28 cellular contexts compared by ENCODE assay signal in genomic region chr22:36175892-36176291, GRCh38. TPM values are rescaled to one million over a fixed set of nuclear protein-coding genes. Genes with fewer than 3 reads are reported as not detected.
DNase-seq lines count a peak whose midpoint lies in the region; FAIRE-seq and TF ChIP-seq lines count a peak whose summit lies in the region.
"Had no signal": no experiment of that assay in that cellular context is flagged by ENCODE, and none has a peak within 500 bp of the region (broad histone marks: within the 10 kb centered on the region; RNA-seq: fewer than 3 reads in every experiment).

No MANE protein-coding gene starts in this region.

- no peak overlapping the region for H3K27ac ChIP-seq in right atrium auricular region
- H3K27ac ChIP-seq: 22Rv1, body of pancreas, gastrocnemius medialis, sigmoid colon, upper lobe of right lung had no signal

- peak; percentile 48 for FAIRE-seq in urothelium cell line (lab: Jason Lieb, UNC)

- H3K27me3 ChIP-seq in right atrium auricular region = no peaks in the 10 kb centered on the region
- H3K27me3 ChIP-seq: body of pancreas, gastrocnemius medialis, sigmoid colon, upper lobe of right lung had no signal

- no peak overlapping the region for H3K4me3 ChIP-seq in epithelial cell of esophagus (ENCODE audit: low read length)
- no peak overlapping the region for H3K4me3 ChIP-seq in right atrium auricular region
- H3K4me3 ChIP-seq: body of pancreas, gastrocnemius medialis, sigmoid colon, upper lobe of right lung had no signal

- H3K36me3 ChIP-seq in right atrium auricular region = no peaks in the 10 kb centered on the region
- H3K36me3 ChIP-seq: gastrocnemius medialis, sigmoid colon, upper lobe of right lung had no signal

- H3K9me3 ChIP-seq in right atrium auricular region = no peaks in the 10 kb centered on the region
- H3K9me3 ChIP-seq: body of pancreas, gastrocnemius medialis, sigmoid colon, upper lobe of right lung had no signal

- H3K4me1 ChIP-seq in right atrium auricular region = no peaks in the 10 kb centered on the region
- H3K4me1 ChIP-seq: body of pancreas, gastrocnemius medialis, upper lobe of right lung had no signal

- peak; percentile 19 for TF ChIP-seq CTCF in epithelial cell of esophagus (IDR thresholded peaks at IDR 0.05; ENCODE audit: insufficient read depth, low read depth, low read length, missing control alignments)
- TF ChIP-seq CTCF in right atrium auricular region (IDR thresholded peaks at IDR 0.05) = no peak

- DNase-seq in DMS 273 (lab: John Stamatoyannopoulos, UW; ENCODE audit: unreplicated experiment) = peak; percentile 5
- no peak for DNase-seq in DMS 273 treated with DMSO at 0.1 percent for 48 hours (lab: John Stamatoyannopoulos, UW)
- DNase-seq in NCI-H526 (lab: John Stamatoyannopoulos, UW) = peak; percentile 90 to 93
- no peak for DNase-seq in epithelial cell of esophagus (ENCODE audit: low read depth)
- DNase-seq in urothelium cell line (ENCODE audit: low spot score) = no peak
- no peak for DNase-seq in cerebellar nuclear complex (lab: John Stamatoyannopoulos, UW)
- no peak for DNase-seq in GM19238 (ENCODE audit: insufficient read length, low spot score)
- DNase-seq in right atrium auricular region (ENCODE audit: low spot score) = no peak
- DNase-seq: activated CD4-positive, alpha-beta T cell treated with anti-CD3 and anti-CD28 coated beads, Interleukin-2, amount 10 ng/mL, durations not matched to agents 7 days and 5 days; activated gamma-delta T cell treated with Interleukin-2 at 50 U/mL for 16 hours; activated naive CD8-positive, alpha-beta T cell treated with anti-CD3 and anti-CD28 coated beads, Interleukin-2, amount 50 U/mL, for 24 hours; activated T-cell treated with anti-CD3 and anti-CD28 coated beads, Interleukin-2, amount 50 U/mL, for 4 hours; body of pancreas; CD4-positive, alpha-beta T cell; effector CD8-positive, alpha-beta T cell; gastrocnemius medialis; hippocampal formation; immature natural killer cell; NCI-H1436 treated with DMSO at 0.1 percent for 48 hours; NCI-H2107; NCI-H510A treated with DMSO at 0.1 percent for 48 hours; NK-92 treated with Interleukin-12 subunit alpha and Interleukin-12 subunit beta, amount 100 ng/mL, for 24 hours; SHP77 treated with DMSO at 0.1 percent for 48 hours; sigmoid colon; stimulated activated CD4-positive, alpha-beta T cell treated with anti-CD3 and anti-CD28 coated beads, Interleukin-4, amount 100 ng/mL, for 4 hours; T1000; upper lobe of right lung had no signal

RNA-seq across cellular contexts. Expression of gene APOL3, which starts 15.3 kb away (rescaled TPM):
- 10 to 100 TPM; 13.8 to 29.5 TPM for total RNA-seq in right atrium auricular region

RNA-seq across cellular contexts. Expression of gene APOL4, which starts 25.7 kb away (rescaled TPM):
- 1 to 10 TPM in 1 of 2 donors, under 1 TPM in 1; 0.24 to 2.1 TPM for total RNA-seq in right atrium auricular region
- total RNA-seq: CD4-positive, alpha-beta T cell had no signal

Comparison
In these comparisons a context has a peak if more than half of its experiments do, and no peak if none do; other contexts are left out.
1. DNase-seq: peak in DMS 273 (single experiment) and NCI-H526 (2 of 2); none in DMS 273 treated with DMSO at 0.1 percent for 48 hours (single experiment), epithelial cell of esophagus (single experiment), urothelium cell line (single experiment), cerebellar nuclear complex (0 of 2), GM19238 (single experiment) and right atrium auricular region (single experiment).